ENCODE assay signal across 1 cellular context in genomic region chr12:117042171-117042809, GRCh38.
A peak's percentile ranks its signal among the peaks of the same experiment; 100 is the strongest.
TF ChIP-seq lines count a peak whose summit lies in the region.

No MANE protein-coding gene starts in this region.

TF ChIP-seq in HepG2, 621 proteins besides CTCF, POLR2A, EP300 and RAD21 (continued from another document and continues in another):
- TF ChIP-seq, protein P1, sequence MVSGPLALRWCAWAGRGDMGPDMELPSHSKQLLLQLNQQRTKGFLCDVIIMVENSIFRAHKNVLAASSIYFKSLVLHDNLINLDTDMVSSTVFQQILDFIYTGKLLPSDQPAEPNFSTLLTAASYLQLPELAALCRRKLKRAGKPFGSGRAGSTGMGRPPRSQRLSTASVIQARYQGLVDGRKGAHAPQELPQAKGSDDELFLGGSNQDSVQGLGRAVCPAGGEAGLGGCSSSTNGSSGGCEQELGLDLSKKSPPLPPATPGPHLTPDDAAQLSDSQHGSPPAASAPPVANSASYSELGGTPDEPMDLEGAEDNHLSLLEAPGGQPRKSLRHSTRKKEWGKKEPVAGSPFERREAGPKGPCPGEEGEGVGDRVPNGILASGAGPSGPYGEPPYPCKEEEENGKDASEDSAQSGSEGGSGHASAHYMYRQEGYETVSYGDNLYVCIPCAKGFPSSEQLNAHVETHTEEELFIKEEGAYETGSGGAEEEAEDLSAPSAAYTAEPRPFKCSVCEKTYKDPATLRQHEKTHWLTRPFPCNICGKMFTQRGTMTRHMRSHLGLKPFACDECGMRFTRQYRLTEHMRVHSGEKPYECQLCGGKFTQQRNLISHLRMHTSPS (CRISPR knock-in tag; IDR thresholded peaks at IDR 0.05; ENCODE audit: low read depth) = peak; percentile 55; the same call in 1 of the 2 replicates
- TF ChIP-seq CEBPZ (IDR thresholded peaks at IDR 0.05; ENCODE audit: low read length) = no peak
- peak; percentile 35 for TF ChIP-seq SALL1 (CRISPR knock-in tag; IDR thresholded peaks at IDR 0.05)
- no peak for TF ChIP-seq YEATS2 (CRISPR knock-in tag; IDR thresholded peaks at IDR 0.05; ENCODE audit: borderline replicate concordance)
- no peak for TF ChIP-seq ZSCAN22 (CRISPR knock-in tag; IDR thresholded peaks at IDR 0.05)
- no peak for TF ChIP-seq ZNF512 (CRISPR knock-in tag; IDR thresholded peaks at IDR 0.05)
- peak; percentile 46 for TF ChIP-seq RARA (CRISPR knock-in tag; IDR thresholded peaks at IDR 0.05)
- TF ChIP-seq FOXA1 (IDR thresholded peaks at IDR 0.05) = no peak
- 0 out of 2 replicates have a peak, but pooled peaks have one; percentile 5 for TF ChIP-seq FOXA1 (CRISPR knock-in tag; IDR thresholded peaks at IDR 0.05)
- TF ChIP-seq POLR2G (IDR thresholded peaks at IDR 0.05; ENCODE audit: low read depth, low read length) = peak; percentile 3; the same call in 1 of the 2 replicates
- peak; percentile 58; the same call in 1 of the 2 replicates for TF ChIP-seq ZNF891 (CRISPR knock-in tag; IDR thresholded peaks at IDR 0.05)
- TF ChIP-seq, protein P2, sequence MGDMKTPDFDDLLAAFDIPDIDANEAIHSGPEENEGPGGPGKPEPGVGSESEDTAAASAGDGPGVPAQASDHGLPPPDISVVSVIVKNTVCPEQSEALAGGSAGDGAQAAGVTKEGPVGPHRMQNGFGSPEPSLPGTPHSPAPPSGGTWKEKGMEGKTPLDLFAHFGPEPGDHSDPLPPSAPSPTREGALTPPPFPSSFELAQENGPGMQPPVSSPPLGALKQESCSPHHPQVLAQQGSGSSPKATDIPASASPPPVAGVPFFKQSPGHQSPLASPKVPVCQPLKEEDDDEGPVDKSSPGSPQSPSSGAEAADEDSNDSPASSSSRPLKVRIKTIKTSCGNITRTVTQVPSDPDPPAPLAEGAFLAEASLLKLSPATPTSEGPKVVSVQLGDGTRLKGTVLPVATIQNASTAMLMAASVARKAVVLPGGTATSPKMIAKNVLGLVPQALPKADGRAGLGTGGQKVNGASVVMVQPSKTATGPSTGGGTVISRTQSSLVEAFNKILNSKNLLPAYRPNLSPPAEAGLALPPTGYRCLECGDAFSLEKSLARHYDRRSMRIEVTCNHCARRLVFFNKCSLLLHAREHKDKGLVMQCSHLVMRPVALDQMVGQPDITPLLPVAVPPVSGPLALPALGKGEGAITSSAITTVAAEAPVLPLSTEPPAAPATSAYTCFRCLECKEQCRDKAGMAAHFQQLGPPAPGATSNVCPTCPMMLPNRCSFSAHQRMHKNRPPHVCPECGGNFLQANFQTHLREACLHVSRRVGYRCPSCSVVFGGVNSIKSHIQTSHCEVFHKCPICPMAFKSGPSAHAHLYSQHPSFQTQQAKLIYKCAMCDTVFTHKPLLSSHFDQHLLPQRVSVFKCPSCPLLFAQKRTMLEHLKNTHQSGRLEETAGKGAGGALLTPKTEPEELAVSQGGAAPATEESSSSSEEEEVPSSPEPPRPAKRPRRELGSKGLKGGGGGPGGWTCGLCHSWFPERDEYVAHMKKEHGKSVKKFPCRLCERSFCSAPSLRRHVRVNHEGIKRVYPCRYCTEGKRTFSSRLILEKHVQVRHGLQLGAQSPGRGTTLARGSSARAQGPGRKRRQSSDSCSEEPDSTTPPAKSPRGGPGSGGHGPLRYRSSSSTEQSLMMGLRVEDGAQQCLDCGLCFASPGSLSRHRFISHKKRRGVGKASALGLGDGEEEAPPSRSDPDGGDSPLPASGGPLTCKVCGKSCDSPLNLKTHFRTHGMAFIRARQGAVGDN (CRISPR knock-in tag; IDR thresholded peaks at IDR 0.05) = peak; percentile 96
- TF ChIP-seq RXRA (CRISPR knock-in tag; IDR thresholded peaks at IDR 0.05) = peak; percentile 50; the same call in 1 of the 2 replicates
- 0 out of 2 replicates have a peak, but pooled peaks have one; percentile 17 for TF ChIP-seq HDAC1 (CRISPR knock-in tag; IDR thresholded peaks at IDR 0.05)
- 0 out of 2 replicates have a peak, but pooled peaks have one; percentile 8 for TF ChIP-seq GABPB1 (CRISPR knock-in tag; IDR thresholded peaks at IDR 0.05)
- TF ChIP-seq ZBTB38 (CRISPR knock-in tag; IDR thresholded peaks at IDR 0.05) = peak; percentile 87
- TF ChIP-seq AGO2 (optimal IDR thresholded peaks at IDR 0.05; ENCODE audit: low read depth, low read length) = peak; percentile 26
- no peak for TF ChIP-seq KMT2B (CRISPR knock-in tag; IDR thresholded peaks at IDR 0.05)
- TF ChIP-seq PAXIP1 (CRISPR knock-in tag; conservative IDR thresholded peaks at IDR 0.05) = 0 out of 2 replicates have a peak, but pooled peaks have one; percentile 38
- TF ChIP-seq TEAD3 (CRISPR knock-in tag; optimal IDR thresholded peaks at IDR 0.05; ENCODE audit: borderline replicate concordance) = peak; percentile 57
- peak; percentile 16; the same call in 1 of the 2 replicates for TF ChIP-seq ZNF770 (CRISPR knock-in tag; IDR thresholded peaks at IDR 0.05)
- 0 out of 2 replicates have a peak, but pooled peaks have one; percentile 39 for TF ChIP-seq ZC3H13 (CRISPR knock-in tag; IDR thresholded peaks at IDR 0.05)
- TF ChIP-seq, protein P3, sequence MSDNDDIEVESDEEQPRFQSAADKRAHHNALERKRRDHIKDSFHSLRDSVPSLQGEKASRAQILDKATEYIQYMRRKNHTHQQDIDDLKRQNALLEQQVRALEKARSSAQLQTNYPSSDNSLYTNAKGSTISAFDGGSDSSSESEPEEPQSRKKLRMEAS (IDR thresholded peaks at IDR 0.05) = peak; percentile 49; the same call in 1 of the 2 replicates
- peak; percentile 42; the same call in 1 of the 2 replicates for TF ChIP-seq ZNF121 (CRISPR knock-in tag; IDR thresholded peaks at IDR 0.05)
- 0 out of 2 replicates have a peak, but pooled peaks have one; percentile 34 for TF ChIP-seq ZNF501 (CRISPR knock-in tag; IDR thresholded peaks at IDR 0.05)
- TF ChIP-seq ZNF883 (CRISPR knock-in tag; IDR thresholded peaks at IDR 0.05; ENCODE audit: not compliant biosample characterization) = peak; percentile 16
- 0 out of 2 replicates have a peak, but pooled peaks have one; percentile 13 for TF ChIP-seq JUNB (CRISPR knock-in tag; IDR thresholded peaks at IDR 0.05; ENCODE audit: borderline replicate concordance)
- peak; percentile 37; the same call in 1 of the 2 replicates for TF ChIP-seq SAP130 (CRISPR knock-in tag; IDR thresholded peaks at IDR 0.05; ENCODE audit: low read depth)
- TF ChIP-seq MEF2D (CRISPR knock-in tag; IDR thresholded peaks at IDR 0.05) = peak; percentile 62; the same call in 1 of the 2 replicates
- peak; percentile 32; the same call in 1 of the 2 replicates for TF ChIP-seq NR2F6 (IDR thresholded peaks at IDR 0.05)
- peak; percentile 53 for TF ChIP-seq NR2F6 (CRISPR knock-in tag; IDR thresholded peaks at IDR 0.05)
- TF ChIP-seq, protein P4, sequence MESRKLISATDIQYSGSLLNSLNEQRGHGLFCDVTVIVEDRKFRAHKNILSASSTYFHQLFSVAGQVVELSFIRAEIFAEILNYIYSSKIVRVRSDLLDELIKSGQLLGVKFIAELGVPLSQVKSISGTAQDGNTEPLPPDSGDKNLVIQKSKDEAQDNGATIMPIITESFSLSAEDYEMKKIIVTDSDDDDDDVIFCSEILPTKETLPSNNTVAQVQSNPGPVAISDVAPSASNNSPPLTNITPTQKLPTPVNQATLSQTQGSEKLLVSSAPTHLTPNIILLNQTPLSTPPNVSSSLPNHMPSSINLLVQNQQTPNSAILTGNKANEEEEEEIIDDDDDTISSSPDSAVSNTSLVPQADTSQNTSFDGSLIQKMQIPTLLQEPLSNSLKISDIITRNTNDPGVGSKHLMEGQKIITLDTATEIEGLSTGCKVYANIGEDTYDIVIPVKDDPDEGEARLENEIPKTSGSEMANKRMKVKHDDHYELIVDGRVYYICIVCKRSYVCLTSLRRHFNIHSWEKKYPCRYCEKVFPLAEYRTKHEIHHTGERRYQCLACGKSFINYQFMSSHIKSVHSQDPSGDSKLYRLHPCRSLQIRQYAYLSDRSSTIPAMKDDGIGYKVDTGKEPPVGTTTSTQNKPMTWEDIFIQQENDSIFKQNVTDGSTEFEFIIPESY (CRISPR knock-in tag; IDR thresholded peaks at IDR 0.05) = peak; percentile 74
- TF ChIP-seq FOSL2 (CRISPR knock-in tag; IDR thresholded peaks at IDR 0.05) = peak; percentile 84
- peak; percentile 67; the same call in 1 of the 2 replicates for TF ChIP-seq HNRNPL (IDR thresholded peaks at IDR 0.05; ENCODE audit: low read depth, low read length)
- TF ChIP-seq SMARCC2 (IDR thresholded peaks at IDR 0.05) = no peak
- peak; percentile 25; the same call in 1 of the 2 replicates for TF ChIP-seq ETV5 (CRISPR knock-in tag; IDR thresholded peaks at IDR 0.05; ENCODE audit: borderline replicate concordance)
- TF ChIP-seq, protein P5, sequence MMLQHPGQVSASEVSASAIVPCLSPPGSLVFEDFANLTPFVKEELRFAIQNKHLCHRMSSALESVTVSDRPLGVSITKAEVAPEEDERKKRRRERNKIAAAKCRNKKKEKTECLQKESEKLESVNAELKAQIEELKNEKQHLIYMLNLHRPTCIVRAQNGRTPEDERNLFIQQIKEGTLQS (CRISPR knock-in tag; IDR thresholded peaks at IDR 0.05) = peak; percentile 63; the same call in 1 of the 2 replicates
